In the genomic region with DNA sequence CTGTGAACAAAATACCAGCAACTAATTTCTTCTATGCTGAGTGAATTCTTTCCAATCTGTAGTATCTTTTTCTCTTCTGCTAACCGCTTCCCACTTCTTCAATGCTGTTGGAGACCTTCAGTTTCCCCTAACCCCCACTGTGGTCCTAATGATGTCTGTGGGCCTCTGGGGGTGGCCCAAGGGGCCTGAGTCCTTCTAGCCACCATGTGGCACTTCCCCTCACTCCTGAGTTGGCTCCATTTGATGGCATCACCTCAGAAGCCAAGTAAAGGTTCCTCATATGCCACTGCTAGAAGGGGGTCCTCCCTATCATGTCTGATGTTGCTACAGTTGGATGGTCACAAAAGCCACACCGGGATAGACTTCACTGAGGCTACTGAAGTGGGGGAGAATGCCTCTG, we compare ENCODE assay signal across 16 cellular contexts. TPM values are rescaled to one million over a fixed set of nuclear protein-coding genes. Genes with fewer than 3 reads are reported as not detected.
DNase-seq lines count a peak whose midpoint lies in the region; ATAC-seq and TF ChIP-seq lines count a peak whose summit lies in the region.
"Had no signal": no experiment of that assay in that cellular context is flagged by ENCODE, and none has a peak within 500 bp of the region (broad histone marks: within the 10 kb centered on the region; RNA-seq: fewer than 3 reads in every experiment).

No MANE protein-coding gene starts in this region.

- H3K27ac Mint-ChIP-seq in stimulated activated naive CD8-positive, alpha-beta T cell treated with anti-CD3 and anti-CD28 coated beads, Interleukin-15, amount 100 ng/mL, for 72 hours: peak overlapping the region; percentile 93 to 97

- TF ChIP-seq CTCF in Peyer's patch (IDR thresholded peaks at IDR 0.05): no peak
- TF ChIP-seq CTCF in dorsolateral prefrontal cortex (IDR thresholded peaks at IDR 0.05 in 54 of 56, conservative IDR thresholded peaks at IDR 0.05 in 2 of 56; ENCODE audit: low read depth in 1 of 56, partially characterized antibody in 56 of 56): no peak

- peaks cover 100% of the 10 kb centered on the region for H3K4me1 Mint-ChIP-seq in activated T-cell treated with anti-CD3 and anti-CD28 coated beads, Interleukin-2, amount 50 U/mL, for 4 hours (ENCODE audit: low read depth)
- peaks cover 97% of the 10 kb centered on the region for H3K4me1 Mint-ChIP-seq in stimulated activated naive CD8-positive, alpha-beta T cell treated with anti-CD3 and anti-CD28 coated beads, Interleukin-15, amount 100 ng/mL, for 72 hours

- intact Hi-C loops in dorsolateral prefrontal cortex (cut with DNase I): no loop called here

- peak overlapping the region; percentile 27 for H3K4me3 Mint-ChIP-seq in activated T-cell treated with anti-CD3 and anti-CD28 coated beads, Interleukin-2, amount 50 U/mL, for 4 hours
- peak overlapping the region; percentile 67 to 76 for H3K4me3 Mint-ChIP-seq in stimulated activated naive CD8-positive, alpha-beta T cell treated with anti-CD3 and anti-CD28 coated beads, Interleukin-15, amount 100 ng/mL, for 72 hours

- no peak for TF ChIP-seq POLR2A in Peyer's patch (IDR thresholded peaks at IDR 0.05)

- H3K9me3 ChIP-seq in Peyer's patch: no peaks in the 10 kb centered on the region
- H3K9me3 ChIP-seq in effector memory CD4-positive, alpha-beta T cell (ENCODE audit: control insufficient read depth, low read length): no peaks in the 10 kb centered on the region

- no peak for ATAC-seq in activated T-cell treated with anti-CD3 and anti-CD28 coated beads, Interleukin-2, amount 50 U/mL, for 4 hours
- no peak for ATAC-seq in stimulated activated naive CD8-positive, alpha-beta T cell treated with anti-CD3 and anti-CD28 coated beads, Interleukin-15, amount 100 ng/mL, for 72 hours

- H3K4me1 ChIP-seq in Peyer's patch: peaks cover 0 to 54% (median 15%) of the 10 kb centered on the region in 4 donors
- peaks cover 96% of the 10 kb centered on the region for H3K4me1 ChIP-seq in effector memory CD4-positive, alpha-beta T cell (ENCODE audit: control insufficient read depth, insufficient read depth, low read length, poor library complexity, severe bottlenecking)

- H3K9me3 Mint-ChIP-seq in activated T-cell treated with anti-CD3 and anti-CD28 coated beads, Interleukin-2, amount 50 U/mL, for 4 hours: no peaks in the 10 kb centered on the region
- H3K9me3 Mint-ChIP-seq in stimulated activated naive CD8-positive, alpha-beta T cell treated with anti-CD3 and anti-CD28 coated beads, Interleukin-15, amount 100 ng/mL, for 72 hours: no peaks in the 10 kb centered on the region

- H3K27me3 ChIP-seq in Peyer's patch: no peaks in the 10 kb centered on the region
- no peaks in the 10 kb centered on the region for H3K27me3 ChIP-seq in effector memory CD4-positive, alpha-beta T cell (replicated peaks; ENCODE audit: control insufficient read depth, insufficient read depth, low read length, poor library complexity, severe bottlenecking)
- H3K27me3 ChIP-seq in dorsolateral prefrontal cortex: no peaks in the 10 kb centered on the region

- H3K27me3 Mint-ChIP-seq in activated T-cell treated with anti-CD3 and anti-CD28 coated beads, Interleukin-2, amount 50 U/mL, for 4 hours (ENCODE audit: low read depth): no peaks in the 10 kb centered on the region
- no peaks in the 10 kb centered on the region for H3K27me3 Mint-ChIP-seq in stimulated activated naive CD8-positive, alpha-beta T cell treated with anti-CD3 and anti-CD28 coated beads, Interleukin-15, amount 100 ng/mL, for 72 hours

- no peaks in the 10 kb centered on the region for H3K36me3 ChIP-seq in Peyer's patch
- H3K36me3 ChIP-seq in effector memory CD4-positive, alpha-beta T cell (ENCODE audit: control insufficient read depth, insufficient read depth, low read length): peaks cover 9% of the 10 kb centered on the region

- H3K27ac ChIP-seq in Peyer's patch: peak overlapping the region; percentile 50 to 94 (median 84)
- H3K27ac ChIP-seq in effector memory CD4-positive, alpha-beta T cell (ENCODE audit: insufficient read depth, low read length, poor library complexity, severe bottlenecking): peak overlapping the region; percentile 81
- peak overlapping the region in 15 of 59 donors; percentile 15 to 74 (median 49) for H3K27ac ChIP-seq in dorsolateral prefrontal cortex
- H3K27ac ChIP-seq: VCaP had no signal

- H3K36me3 Mint-ChIP-seq in activated T-cell treated with anti-CD3 and anti-CD28 coated beads, Interleukin-2, amount 50 U/mL, for 4 hours (ENCODE audit: insufficient read depth): peaks cover 31% of the 10 kb centered on the region

- DNase-seq in activated T-cell treated with anti-CD3 and anti-CD28 coated beads, Interleukin-2, amount 50 U/mL, for 4 hours: no peak
- no peak for DNase-seq in activated T-cell treated with anti-CD3 and anti-CD28 coated beads, Interleukin-2, amount 50 U/mL, for 1 hour
- DNase-seq in Peyer's patch (no peak), dorsolateral prefrontal cortex (no peak), SHP77 (lab: John Stamatoyannopoulos, UW) (no peak), HuH-7 (ENCODE audit: low spot score) (no peak)
- DNase-seq in effector memory CD4-positive, alpha-beta T cell: no peak
- DNase-seq in stimulated activated naive CD8-positive, alpha-beta T cell treated with anti-CD3 and anti-CD28 coated beads, Interleukin-15, amount 100 ng/mL, for 72 hours: no peak
- DNase-seq: ACHN, erythroblast, hippocampal formation, NCI-H146, NCI-H526 treated with DMSO at 0.1 percent for 48 hours, trophoblast cell had no signal

- H3K4me3 ChIP-seq in Peyer's patch (no peak overlapping the region), dorsolateral prefrontal cortex (no peak overlapping the region)
- no peak overlapping the region for H3K4me3 ChIP-seq in effector memory CD4-positive, alpha-beta T cell (ENCODE audit: insufficient read depth, low read depth, low read length, poor library complexity, severe bottlenecking)
- H3K4me3 ChIP-seq: lung had no signal

RNA-seq across cellular contexts. Expression of a gene that starts 37.5 kb away (rescaled TPM):
- total RNA-seq in activated T-cell treated with anti-CD3 and anti-CD28 coated beads, Interleukin-2, amount 50 U/mL, for 4 hours: 10 to 100 TPM; 48.6 to 55.7 (median 52.1) TPM
- total RNA-seq in Peyer's patch: 10 to 100 TPM in 2 of 4 donors, 1 to 10 TPM in 2; 4.9 to 82.5 (median 8.7) TPM
- 10 to 100 TPM in 20 of 120 experiments, 1 to 10 TPM in 100; 1.8 to 15.0 (median 7.5) TPM for total RNA-seq in dorsolateral prefrontal cortex
